Comparison of ENCODE assay signal across 8 cellular contexts in genomic region chr5:75052461-75053285, GRCh38. TPM values are rescaled to one million over a fixed set of nuclear protein-coding genes. Genes with fewer than 3 reads are reported as not detected.
DNase-seq lines count a peak whose midpoint lies in the region; ATAC-seq and TF ChIP-seq lines count a peak whose summit lies in the region.

TSS of gene GCNT4 (minus strand) at chr5:75052558. CDS start at chr5:75030037, 22,521 bp downstream.

- peak; percentile 40 for ATAC-seq in body of pancreas

- H3K4me1 ChIP-seq in body of pancreas (peaks cover 50% of the 10 kb centered on the region), iPS-15b (ENCODE audit: control insufficient read depth, insufficient read depth, low read length) (peaks cover 24% of the 10 kb centered on the region), skeletal muscle tissue (ENCODE audit: control insufficient read depth in 3 of 3, insufficient read depth in 3 of 3, low read length in 3 of 3) (peaks cover 13 to 29% (median 14%) of the 10 kb centered on the region in 3 donors)

- H3K9me3 ChIP-seq in body of pancreas (no peaks in the 10 kb centered on the region), iPS-15b (ENCODE audit: control insufficient read depth, insufficient read depth, low read length) (no peaks in the 10 kb centered on the region), skeletal muscle tissue (ENCODE audit: control insufficient read depth in 3 of 3, low read length in 3 of 3) (no peaks in the 10 kb centered on the region)

- TF ChIP-seq POLR2A in body of pancreas (IDR thresholded peaks at IDR 0.05): peak in 1 of 3 donors; percentile 38

- peak within 1 kb of the TSS; percentile 76 to 94 (median 91) for H3K27ac ChIP-seq in body of pancreas
- H3K27ac ChIP-seq in skeletal muscle tissue (ENCODE audit: low read depth, low read length): peak within 1 kb of the TSS; percentile 81

- 0 to 1% methylated on average over 17 to 90 of the region's 103 CpGs for WGBS in body of pancreas, 2 donors

- no peaks in the 10 kb centered on the region for H3K36me3 ChIP-seq in body of pancreas (replicated peaks in 1 of 2; ENCODE audit: insufficient read depth in 1 of 2, low read depth in 2 of 2)
- H3K36me3 ChIP-seq in iPS-15b (ENCODE audit: control insufficient read depth, insufficient read depth, low read length): no peaks in the 10 kb centered on the region
- no peaks in the 10 kb centered on the region for H3K36me3 ChIP-seq in skeletal muscle tissue (ENCODE audit: control insufficient read depth in 3 of 3, insufficient read depth in 3 of 3, low read length in 3 of 3)

- peak; percentile 20 for DNase-seq in activated T-cell treated with anti-CD3 and anti-CD28 coated beads for 1 hour (ENCODE audit: low read depth)
- no peak for DNase-seq in activated T-cell treated with anti-CD3 and anti-CD28 coated beads for 4 hours
- DNase-seq in SW480 (ENCODE audit: low spot score): peak; percentile 39
- peak; percentile 56 to 71 (median 59) for DNase-seq in body of pancreas
- DNase-seq in NCI-H1436 treated with DMSO at 0.1 percent for 48 hours (lab: John Stamatoyannopoulos, UW): no peak
- no peak for DNase-seq in NK-92 (lab: John Stamatoyannopoulos, UW; ENCODE audit: unreplicated experiment)

- H3K9ac ChIP-seq in iPS-15b (ENCODE audit: low read depth, low read length): peak within 1 kb of the TSS; percentile 18
- H3K9ac ChIP-seq in skeletal muscle tissue (ENCODE audit: low read depth in 1 of 3, low read length in 3 of 3): peak within 1 kb of the TSS; percentile 77 to 87 (median 84)

- H3K27me3 ChIP-seq in body of pancreas (no peaks in the 10 kb centered on the region), iPS-15b (ENCODE audit: control insufficient read depth, insufficient read depth, low read length) (peaks cover 35% of the 10 kb centered on the region), skeletal muscle tissue (ENCODE audit: control insufficient read depth in 3 of 3, insufficient read depth in 3 of 3, low read length in 3 of 3) (no peaks in the 10 kb centered on the region)

- H3K4me3 ChIP-seq in body of pancreas (peak within 1 kb of the TSS; percentile 84 to 87), iPS-15b (ENCODE audit: low read depth, low read length) (peak within 1 kb of the TSS; percentile 76), skeletal muscle tissue (ENCODE audit: low read length in 3 of 3) (peak within 1 kb of the TSS; percentile 77 to 90 (median 88))

- no peak for TF ChIP-seq CTCF in body of pancreas (IDR thresholded peaks at IDR 0.05)

- intact Hi-C loops in body of pancreas (cut with DNase I): loop anchor here (10.0 kb wide), 1 partner anchor 118 kb away; no protein-coding TSS in a partner anchor

RNA-seq across cellular contexts. Expression of gene GCNT4, which starts in this region (rescaled TPM):
- total RNA-seq in body of pancreas (1 to 10 TPM; 3.3 to 4.2 TPM), skeletal muscle tissue (under 0.01 TPM)

Comparison
In these comparisons a context has a peak if more than half of its experiments do, and no peak if none do; other contexts are left out.
1. DNase-seq: peak in activated T-cell treated with anti-CD3 and anti-CD28 coated beads for 1 hour (single experiment), SW480 (single experiment) and body of pancreas (4 of 4); none in activated T-cell treated with anti-CD3 and anti-CD28 coated beads for 4 hours (single experiment), NCI-H1436 treated with DMSO at 0.1 percent for 48 hours (single experiment) and NK-92 (single experiment).
2. Peak in every context shown above with its lines, with median percentiles within 50 percentile points of each other: H3K4me3 ChIP-seq.